16 cellular contexts compared by ENCODE assay signal in genomic region chr9:73853547-73853946, GRCh38.
"Had no signal": no experiment of that assay in that cellular context is flagged by ENCODE, and none has a peak within 500 bp of the region (broad histone marks: within the 10 kb centered on the region; RNA-seq: fewer than 3 reads in every experiment).

No MANE protein-coding gene starts in this region.

- H3K4me3 ChIP-seq: SJSA1, SK-N-MC had no signal

- FAIRE-seq: HTR-8/SVneo, RCC 7860 had no signal

- H3K27ac ChIP-seq: HL-60, SJSA1, SK-N-MC had no signal

- DNase-seq: NCI-H1092, NCI-H1436, NCI-H187, NCI-H2029 treated with DMSO at 0.1 percent for 48 hours, NCI-H2171 treated with DMSO at 0.1 percent for 48 hours, NCI-H524, NCI-H526 treated with DMSO at 0.1 percent for 48 hours, NCI-H748 treated with DMSO at 0.1 percent for 48 hours, Right ventricle myocardium superior, RPMI8226, SIG-M5 had no signal

- H3K4me1 ChIP-seq: SJSA1 had no signal

- H3K36me3 ChIP-seq: SJSA1 had no signal

- H3K27me3 ChIP-seq: SJSA1 had no signal

- H3K9me3 ChIP-seq: SJSA1 had no signal
